ENCODE assay signal across 29 cellular contexts in genomic region chr4:7668282-7668681, GRCh38.
"Had no signal": no experiment of that assay in that cellular context is flagged by ENCODE, and none has a peak within 500 bp of the region (broad histone marks: within the 10 kb centered on the region; RNA-seq: fewer than 3 reads in every experiment).

No MANE protein-coding gene starts in this region.

- H3K27me3 ChIP-seq: ascending aorta, cardiac muscle cell, left lung, right atrium auricular region, tibial nerve had no signal

- H3K9me3 ChIP-seq: ascending aorta, esophagus squamous epithelium, mucosa of descending colon, psoas muscle had no signal

- H3K36me3 ChIP-seq: ascending aorta, cardiac muscle cell, esophagus squamous epithelium, heart right ventricle, right atrium auricular region had no signal

- H3K9ac ChIP-seq: parathyroid adenoma had no signal

- H3K36me3 Mint-ChIP-seq: activated naive CD8-positive, alpha-beta T cell treated with anti-CD3 and anti-CD28 coated beads, Interleukin-2, amount 10 ng/mL, durations not matched to agents 7 days and 5 days had no signal

- H3K4me3 Mint-ChIP-seq: activated B cell treated with CpG ODN at 0.5 μM for 24 hours; activated naive CD4-positive, alpha-beta T cell treated with anti-CD3 and anti-CD28 coated beads for 36 hours; activated naive CD8-positive, alpha-beta T cell treated with anti-CD3 and anti-CD28 coated beads, Interleukin-2, amount 10 ng/mL, durations not matched to agents 7 days and 5 days; activated T-helper 1 cell treated with anti-CD3 and anti-CD28 coated beads, Interleukin-12 subunit alpha, Interleukin-12 subunit beta, Interleukin-2, Interleukin-4 antibody, amounts not matched to agents 30 ng/mL and 10 ng/mL and 1 ng/mL, durations not matched to agents 14 hours and 24 hours and 36 hours; brain; neural crest cell had no signal

- DNase-seq: activated B cell treated with CpG ODN at 0.5 μM for 24 hours; activated CD4-positive, alpha-beta T cell treated with anti-CD3 and anti-CD28 coated beads for 4 hours; activated CD4-positive, alpha-beta T cell treated with anti-CD3 and anti-CD28 coated beads, Interleukin-2, amount 50 U/mL, for 48 hours; activated CD8-positive, alpha-beta memory T cell treated with anti-CD3 and anti-CD28 coated beads, Interleukin-2, amount 50 U/mL, for 4 hours; activated effector memory CD4-positive, alpha-beta T cell treated with anti-CD3 and anti-CD28 coated beads, Interleukin-2, amount 50 U/mL, for 16 hours; activated naive CD4-positive, alpha-beta T cell treated with anti-CD3 and anti-CD28 coated beads for 36 hours; activated naive CD8-positive, alpha-beta T cell treated with anti-CD3 and anti-CD28 coated beads, Interleukin-2, amount 10 ng/mL, durations not matched to agents 7 days and 5 days; activated T-cell treated with anti-CD3 and anti-CD28 coated beads, Interleukin-2, amount 50 U/mL, for 1 hour; esophagus squamous epithelium; foreskin melanocyte; heart right ventricle; left lung; mucosa of descending colon; occipital lobe; stimulated activated CD4-positive, alpha-beta T cell treated with anti-CD3 and anti-CD28 coated beads, Interleukin-15, amount 100 ng/mL, for 24 hours; stimulated activated CD4-positive, alpha-beta T cell treated with anti-CD3 and anti-CD28 coated beads, Interleukin-2, amount 100 ng/mL, for 24 hours; stimulated activated naive CD4-positive, alpha-beta T cell treated with Interleukin-2 at 50 U/mL for 16 hours; T-helper 2 cell had no signal

- H3K4me1 ChIP-seq: ascending aorta, esophagus squamous epithelium, heart right ventricle, parathyroid adenoma, psoas muscle, right atrium auricular region, tibial nerve had no signal

- H3K27ac ChIP-seq: ascending aorta, cardiac muscle cell, esophagus squamous epithelium, heart right ventricle, left lung, parathyroid adenoma, psoas muscle, right atrium auricular region, tibial nerve had no signal

- ATAC-seq: left lung, mucosa of descending colon, psoas muscle had no signal

- H3K27me3 Mint-ChIP-seq: activated B cell treated with CpG ODN at 0.5 μM for 24 hours had no signal

- H3K27ac Mint-ChIP-seq: activated B cell treated with CpG ODN at 0.5 μM for 24 hours; activated naive CD4-positive, alpha-beta T cell treated with anti-CD3 and anti-CD28 coated beads for 36 hours; activated naive CD8-positive, alpha-beta T cell treated with anti-CD3 and anti-CD28 coated beads, Interleukin-2, amount 10 ng/mL, durations not matched to agents 7 days and 5 days; activated T-helper 1 cell treated with anti-CD3 and anti-CD28 coated beads, Interleukin-12 subunit alpha, Interleukin-12 subunit beta, Interleukin-2, Interleukin-4 antibody, amounts not matched to agents 30 ng/mL and 10 ng/mL and 1 ng/mL, durations not matched to agents 14 hours and 24 hours and 36 hours had no signal

- H3K9me3 Mint-ChIP-seq: activated naive CD8-positive, alpha-beta T cell treated with anti-CD3 and anti-CD28 coated beads, Interleukin-2, amount 10 ng/mL, durations not matched to agents 7 days and 5 days; activated T-helper 1 cell treated with anti-CD3 and anti-CD28 coated beads, Interleukin-12 subunit alpha, Interleukin-12 subunit beta, Interleukin-2, Interleukin-4 antibody, amounts not matched to agents 30 ng/mL and 10 ng/mL and 1 ng/mL, durations not matched to agents 14 hours and 24 hours and 36 hours had no signal

- H3K4me3 ChIP-seq: ascending aorta, cardiac muscle cell, esophagus squamous epithelium, heart right ventricle, left lung, lung, mucosa of descending colon, psoas muscle, right atrium auricular region, smooth muscle cell, tibial nerve had no signal

- H3K4me1 Mint-ChIP-seq: activated B cell treated with CpG ODN at 0.5 μM for 24 hours; activated naive CD8-positive, alpha-beta T cell treated with anti-CD3 and anti-CD28 coated beads, Interleukin-2, amount 10 ng/mL, durations not matched to agents 7 days and 5 days; brain had no signal
